10 cellular contexts compared by ENCODE assay signal in the genomic region with DNA sequence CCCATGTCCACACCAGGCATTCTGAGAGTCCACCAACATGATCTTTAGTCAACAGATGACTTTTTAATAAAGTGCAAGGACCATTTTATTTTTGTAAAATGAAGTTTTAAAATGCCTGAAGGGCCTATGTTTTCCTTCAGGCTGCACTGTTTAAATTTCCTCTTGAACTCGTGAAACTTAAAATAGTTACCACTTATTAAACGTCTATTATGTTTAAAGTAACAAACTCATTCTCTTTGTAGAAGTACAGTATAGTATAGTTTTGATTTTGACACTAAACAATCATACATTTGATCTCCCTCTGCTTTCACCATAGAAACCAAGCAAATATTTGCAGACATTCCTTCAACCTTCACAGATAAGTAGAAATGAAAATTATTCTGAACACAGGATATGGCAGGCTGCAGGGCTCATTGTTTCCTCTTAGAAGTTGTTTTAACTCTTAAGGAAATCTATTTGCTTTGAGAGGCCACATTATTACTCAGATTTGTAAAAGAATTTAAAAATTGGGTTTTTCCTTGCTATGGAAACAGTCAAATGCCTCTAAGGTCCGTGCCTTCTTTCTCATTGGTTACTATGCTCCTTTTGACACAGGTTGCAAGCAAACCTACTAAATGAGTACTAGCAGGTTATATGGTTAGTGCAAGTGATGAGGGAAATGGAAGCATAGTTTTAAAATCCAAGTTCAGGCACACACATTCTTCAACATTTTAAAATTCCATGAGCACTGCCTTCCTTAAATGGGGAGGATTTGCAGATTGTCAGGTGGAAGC.
DNase-seq lines count a peak whose midpoint lies in the region; ATAC-seq and TF ChIP-seq lines count a peak whose summit lies in the region.
"Had no signal": no experiment of that assay in that cellular context is flagged by ENCODE, and none has a peak within 500 bp of the region (broad histone marks: within the 10 kb centered on the region; RNA-seq: fewer than 3 reads in every experiment).

No MANE protein-coding gene starts in this region.

- TF ChIP-seq POLR2A in esophagus muscularis mucosa (IDR thresholded peaks at IDR 0.05; ENCODE audit: low read depth) (no peak), thyroid gland (IDR thresholded peaks at IDR 0.05) (no peak)

- H3K27me3 ChIP-seq in GM23338 (ENCODE audit: insufficient read depth) = peaks cover 25% of the 10 kb centered on the region
- H3K27me3 ChIP-seq in esophagus muscularis mucosa = no peaks in the 10 kb centered on the region
- H3K27me3 ChIP-seq in trophoblast cell (ENCODE audit: insufficient read depth, low read length) = no peaks in the 10 kb centered on the region
- no peaks in the 10 kb centered on the region for H3K27me3 ChIP-seq in HAP-1 (ENCODE audit: low read depth)
- H3K27me3 ChIP-seq in thyroid gland = no peaks in the 10 kb centered on the region

- H3K9me3 Mint-ChIP-seq in GM23338 = no peaks in the 10 kb centered on the region
- peaks cover 8% of the 10 kb centered on the region for H3K9me3 Mint-ChIP-seq in T-helper 2 cell treated with Interferon-gamma antibody and Interleukin-4, amounts not matched to agents 5 μg/mL and 100 μg/mL, for 36 hours

- no peak overlapping the region for H3K9ac ChIP-seq in trophoblast cell (ENCODE audit: low read length)

- no peaks in the 10 kb centered on the region for H3K79me1 ChIP-seq in trophoblast cell (ENCODE audit: low read length)

- no peaks in the 10 kb centered on the region for H3K79me2 ChIP-seq in GM23338 (replicated peaks; ENCODE audit: insufficient read depth)
- H3K79me2 ChIP-seq in trophoblast cell (ENCODE audit: control insufficient read depth, insufficient read depth, low read length, poor library complexity) = no peaks in the 10 kb centered on the region

- H3K4me3 ChIP-seq in GM23338 = no peak overlapping the region
- H3K4me3 ChIP-seq in esophagus muscularis mucosa = no peak overlapping the region
- no peak overlapping the region for H3K4me3 ChIP-seq in trophoblast cell (ENCODE audit: low read depth, low read length)
- H3K4me3 ChIP-seq in HAP-1 = no peak overlapping the region
- no peak overlapping the region for H3K4me3 ChIP-seq in thyroid gland (replicated peaks in 1 of 3)
- H3K4me3 ChIP-seq: SK-N-MC had no signal

- H3K14ac ChIP-seq in trophoblast cell (ENCODE audit: low read length) = no peak overlapping the region

- H3F3A ChIP-seq in GM23338 (replicated peaks; ENCODE audit: low read depth) = no peaks in the 10 kb centered on the region

- no peak for DNase-seq in GM23338 (ENCODE audit: low spot score)
- DNase-seq in T-helper 2 cell treated with Interferon-gamma antibody and Interleukin-4, amounts not matched to agents 5 μg/mL and 100 μg/mL, for 36 hours (ENCODE audit: low spot score) = no peak
- DNase-seq in esophagus muscularis mucosa (ENCODE audit: extremely low spot score) = no peak
- peak in 1 of 2 donors; percentile 57 for DNase-seq in trophoblast cell
- no peak for DNase-seq in HAP-1 (ENCODE audit: low spot score in 2 of 2)
- no peak for DNase-seq in thyroid gland
- DNase-seq: activated CD4-positive, alpha-beta T cell treated with anti-CD3 and anti-CD28 coated beads, Interleukin-2, amount 50 U/mL, for 4 hours; NCI-H1105 had no signal

- TF ChIP-seq CTCF in GM23338 (conservative IDR thresholded peaks at IDR 0.05; ENCODE audit: low read depth in 2 of 2) (no peak), esophagus muscularis mucosa (IDR thresholded peaks at IDR 0.05) (no peak), thyroid gland (IDR thresholded peaks at IDR 0.05) (no peak)

- H3K4me2 ChIP-seq in GM23338 (peak overlapping the region; percentile 41), trophoblast cell (ENCODE audit: low read length) (no peak overlapping the region)

- H4K20me1 ChIP-seq in GM23338 (replicated peaks; ENCODE audit: insufficient read depth) = no peaks in the 10 kb centered on the region

- H2BK12ac ChIP-seq in trophoblast cell (ENCODE audit: low read length) = no peak overlapping the region

- in situ Hi-C loops in HAP-1 (cut with MboI; ENCODE audit: low sequenced_read_pairs) = no loop called here

- TF ChIP-seq EP300 in esophagus muscularis mucosa (IDR thresholded peaks at IDR 0.05) = no peak

- H3K36me3 Mint-ChIP-seq in GM23338 (ENCODE audit: low read depth) = no peaks in the 10 kb centered on the region
- peaks cover 72% of the 10 kb centered on the region for H3K36me3 Mint-ChIP-seq in T-helper 2 cell treated with Interferon-gamma antibody and Interleukin-4, amounts not matched to agents 5 μg/mL and 100 μg/mL, for 36 hours (ENCODE audit: low read depth)

- H3K27ac ChIP-seq in GM23338 (ENCODE audit: low read depth) = no peak overlapping the region
- H3K27ac ChIP-seq in esophagus muscularis mucosa (replicated peaks in 1 of 4) = peak overlapping the region; percentile 53 to 65 (median 61)
- H3K27ac ChIP-seq in trophoblast cell (ENCODE audit: low read depth, low read length) = no peak overlapping the region
- peak overlapping the region in 1 of 3 donors; percentile 1 for H3K27ac ChIP-seq in thyroid gland
- H3K27ac ChIP-seq: SK-N-MC had no signal

- no peak overlapping the region for H4K91ac ChIP-seq in trophoblast cell (ENCODE audit: low read depth, low read length)

- peaks cover 8% of the 10 kb centered on the region for H3K27me3 Mint-ChIP-seq in GM23338 (ENCODE audit: insufficient read depth, low read depth, poor library complexity)
- H3K27me3 Mint-ChIP-seq in T-helper 2 cell treated with Interferon-gamma antibody and Interleukin-4, amounts not matched to agents 5 μg/mL and 100 μg/mL, for 36 hours (ENCODE audit: low read depth) = no peaks in the 10 kb centered on the region

- no peak overlapping the region for H3K4me3 Mint-ChIP-seq in GM23338
- H3K4me3 Mint-ChIP-seq in T-helper 2 cell treated with Interferon-gamma antibody and Interleukin-4, amounts not matched to agents 5 μg/mL and 100 μg/mL, for 36 hours = peak overlapping the region; percentile 47

- H3K4me1 ChIP-seq in GM23338 (ENCODE audit: insufficient read depth) (peaks cover 27% of the 10 kb centered on the region), esophagus muscularis mucosa (peaks cover 34 to 61% (median 43%) of the 10 kb centered on the region in 4 donors), trophoblast cell (ENCODE audit: control insufficient read depth in 1 of 2, insufficient read depth in 2 of 2, low read length in 2 of 2) (peaks cover 0 to 3% of the 10 kb centered on the region in 2 experiments), HAP-1 (peaks cover 31% of the 10 kb centered on the region), thyroid gland (peaks cover 0 to 12% of the 10 kb centered on the region in 2 donors)

- intact Hi-C loops in esophagus muscularis mucosa (cut with DNase I) (loop anchor here (10.0 kb wide), 1 partner anchor 372 kb away; no protein-coding TSS in a partner anchor), thyroid gland (cut with DNase I) (no loop called here)

- H3K18ac ChIP-seq in trophoblast cell (ENCODE audit: low read length) = peak overlapping the region; percentile 44

- H3K9me3 ChIP-seq in esophagus muscularis mucosa = no peaks in the 10 kb centered on the region
- H3K9me3 ChIP-seq in trophoblast cell (ENCODE audit: insufficient read depth, low read depth, low read length) = peaks cover 1% of the 10 kb centered on the region
- no peaks in the 10 kb centered on the region for H3K9me3 ChIP-seq in HAP-1
- H3K9me3 ChIP-seq in thyroid gland = no peaks in the 10 kb centered on the region

- H3K27ac Mint-ChIP-seq in GM23338 = no peak overlapping the region
- peak overlapping the region; percentile 90 for H3K27ac Mint-ChIP-seq in T-helper 2 cell treated with Interferon-gamma antibody and Interleukin-4, amounts not matched to agents 5 μg/mL and 100 μg/mL, for 36 hours

- no peak overlapping the region for H4K12ac ChIP-seq in trophoblast cell (ENCODE audit: low read depth, low read length)

- H3K4me1 Mint-ChIP-seq in GM23338 = peaks cover 38% of the 10 kb centered on the region
- peaks cover 82% of the 10 kb centered on the region for H3K4me1 Mint-ChIP-seq in T-helper 2 cell treated with Interferon-gamma antibody and Interleukin-4, amounts not matched to agents 5 μg/mL and 100 μg/mL, for 36 hours (ENCODE audit: low read depth)

- H3K9me2 ChIP-seq in GM23338 (ENCODE audit: insufficient read depth) = 0 out of 2 replicates have a peak, but pooled peaks cover 4% of the 10 kb centered on the region

- H3K23ac ChIP-seq in trophoblast cell (ENCODE audit: low read length) = no peak overlapping the region

- no peak overlapping the region for H2AK5ac ChIP-seq in trophoblast cell (ENCODE audit: low read length)

- no peak overlapping the region for H2BK120ac ChIP-seq in trophoblast cell (ENCODE audit: insufficient read depth, low read length, poor library complexity)

- H3K36me3 ChIP-seq in GM23338 (ENCODE audit: insufficient read depth) = no peaks in the 10 kb centered on the region
- no peaks in the 10 kb centered on the region for H3K36me3 ChIP-seq in esophagus muscularis mucosa
- H3K36me3 ChIP-seq in trophoblast cell (ENCODE audit: control insufficient read depth in 1 of 2, insufficient read depth in 2 of 2, low read length in 2 of 2) = peaks cover 0 to 6% of the 10 kb centered on the region in 2 experiments
- H3K36me3 ChIP-seq in HAP-1 (replicated peaks) = no peaks in the 10 kb centered on the region
- H3K36me3 ChIP-seq in thyroid gland = no peaks in the 10 kb centered on the region

- no peak overlapping the region for H2AFZ ChIP-seq in GM23338
- no peak overlapping the region for H2AFZ ChIP-seq in trophoblast cell (ENCODE audit: insufficient read depth, low read length, poor library complexity)

- WGBS in esophagus muscularis mucosa = 19% methylated on average over 3 of the region's 3 CpGs
- no CpG with 5 or more reads among the region's 3 CpGs for WGBS in trophoblast cell (ENCODE audit: extremely low coverage, insufficient coverage, insufficient read length)
- WGBS in thyroid gland, 2 donors = 43 to 52% methylated on average over 3 of the region's 3 CpGs

- H3K4ac ChIP-seq in trophoblast cell (ENCODE audit: low read depth, low read length) = no peak overlapping the region

- ATAC-seq in GM23338 (no peak), GM18867 (IDR thresholded peaks at IDR 0.05; ENCODE audit: unreplicated experiment) (no peak)

- no peak overlapping the region for H4K8ac ChIP-seq in trophoblast cell (ENCODE audit: low read depth, low read length)

- no peak overlapping the region for H2BK5ac ChIP-seq in trophoblast cell (ENCODE audit: low read depth, low read length, poor library complexity)

TF ChIP-seq in GM23338, 12 proteins besides CTCF, POLR2A, EP300 and RAD21:
- TF ChIP-seq STAT1 (IDR thresholded peaks at IDR 0.05; ENCODE audit: unreplicated experiment) = no peak

Comparison
In these comparisons a context has a peak if more than half of its experiments do, and no peak if none do; other contexts are left out.
1. H3K27ac ChIP-seq: peak in esophagus muscularis mucosa (4 of 4); none in GM23338 (single experiment) and trophoblast cell (single experiment).